ENCODE assay signal across 1 cellular context in the genomic region with DNA sequence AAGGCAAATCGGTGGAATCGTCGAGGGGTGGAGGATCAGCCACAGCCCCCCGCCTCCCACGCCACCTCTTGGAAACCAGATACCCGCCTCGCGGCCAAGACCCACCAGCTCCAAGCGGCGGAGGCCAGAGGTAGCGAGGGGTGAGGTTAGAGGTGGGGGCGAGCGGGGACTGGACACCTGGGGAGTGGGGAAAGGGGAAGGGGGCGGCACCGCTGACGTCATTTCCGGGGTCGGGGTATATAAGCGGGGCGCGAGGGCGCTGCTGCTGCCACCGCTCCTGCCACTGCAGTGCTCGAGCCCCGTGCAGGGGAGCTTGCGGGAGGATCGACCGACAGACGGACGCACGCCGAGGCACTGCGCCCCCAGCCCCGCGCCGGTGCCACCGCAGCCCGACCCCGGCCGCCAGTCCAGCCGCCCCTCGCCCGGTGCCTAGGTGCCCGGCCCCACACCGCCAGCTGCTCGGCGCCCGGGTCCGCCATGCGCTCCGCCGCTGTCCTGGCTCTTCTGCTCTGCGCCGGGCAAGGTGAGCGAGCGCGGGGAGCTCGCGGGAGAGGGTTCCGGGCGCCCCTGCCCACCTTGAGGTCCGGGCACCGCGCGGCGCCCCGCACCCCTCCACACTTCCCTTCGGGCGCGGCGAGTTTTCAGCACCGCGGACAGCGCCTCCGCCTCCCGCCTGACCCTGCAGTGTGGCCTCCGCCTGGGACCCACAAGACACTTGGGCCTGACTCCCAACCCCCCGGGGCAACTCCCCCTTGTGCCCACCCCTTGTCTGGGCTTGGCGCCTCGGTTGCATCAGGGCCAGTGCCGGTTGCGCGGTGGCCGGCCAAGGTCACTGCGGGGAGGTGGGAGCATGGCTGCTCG.
TF ChIP-seq lines count a peak whose summit lies in the region.

A gene with protein sequence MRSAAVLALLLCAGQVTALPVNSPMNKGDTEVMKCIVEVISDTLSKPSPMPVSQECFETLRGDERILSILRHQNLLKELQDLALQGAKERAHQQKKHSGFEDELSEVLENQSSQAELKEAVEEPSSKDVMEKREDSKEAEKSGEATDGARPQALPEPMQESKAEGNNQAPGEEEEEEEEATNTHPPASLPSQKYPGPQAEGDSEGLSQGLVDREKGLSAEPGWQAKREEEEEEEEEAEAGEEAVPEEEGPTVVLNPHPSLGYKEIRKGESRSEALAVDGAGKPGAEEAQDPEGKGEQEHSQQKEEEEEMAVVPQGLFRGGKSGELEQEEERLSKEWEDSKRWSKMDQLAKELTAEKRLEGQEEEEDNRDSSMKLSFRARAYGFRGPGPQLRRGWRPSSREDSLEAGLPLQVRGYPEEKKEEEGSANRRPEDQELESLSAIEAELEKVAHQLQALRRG (plus strand): TSS at position 268 of the 861 bp plus-strand sequence. CDS start 210 bp downstream, at position 478.

TF ChIP-seq in HepG2, 621 proteins besides CTCF, POLR2A, EP300 and RAD21 (continued from another document and continues in another):
- TF ChIP-seq ZBTB4 (CRISPR knock-in tag; IDR thresholded peaks at IDR 0.05; ENCODE audit: borderline replicate concordance), result no peak
- TF ChIP-seq KMT2A (CRISPR knock-in tag; IDR thresholded peaks at IDR 0.05), result 0 out of 2 replicates have a peak, but pooled peaks have one; percentile 48
- peak; percentile 64; the same call in 1 of the 2 replicates for TF ChIP-seq TBX2 (CRISPR knock-in tag; IDR thresholded peaks at IDR 0.05; ENCODE audit: borderline replicate concordance)
- TF ChIP-seq, protein P1, sequence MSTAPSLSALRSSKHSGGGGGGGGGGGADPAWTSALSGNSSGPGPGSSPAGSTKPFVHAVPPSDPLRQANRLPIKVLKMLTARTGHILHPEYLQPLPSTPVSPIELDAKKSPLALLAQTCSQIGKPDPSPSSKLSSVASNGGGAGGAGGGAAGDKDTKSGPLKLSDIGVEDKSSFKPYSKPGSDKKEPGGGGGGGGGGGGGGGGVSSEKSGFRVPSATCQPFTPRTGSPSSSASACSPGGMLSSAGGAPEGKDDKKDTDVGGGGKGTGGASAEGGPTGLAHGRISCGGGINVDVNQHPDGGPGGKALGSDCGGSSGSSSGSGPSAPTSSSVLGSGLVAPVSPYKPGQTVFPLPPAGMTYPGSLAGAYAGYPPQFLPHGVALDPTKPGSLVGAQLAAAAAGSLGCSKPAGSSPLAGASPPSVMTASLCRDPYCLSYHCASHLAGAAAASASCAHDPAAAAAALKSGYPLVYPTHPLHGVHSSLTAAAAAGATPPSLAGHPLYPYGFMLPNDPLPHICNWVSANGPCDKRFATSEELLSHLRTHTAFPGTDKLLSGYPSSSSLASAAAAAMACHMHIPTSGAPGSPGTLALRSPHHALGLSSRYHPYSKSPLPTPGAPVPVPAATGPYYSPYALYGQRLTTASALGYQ (CRISPR knock-in tag; IDR thresholded peaks at IDR 0.05), result no peak; the same call in 1 of the 2 replicates
- 0 out of 2 replicates have a peak, but pooled peaks have one; percentile 55 for TF ChIP-seq ZNF570 (CRISPR knock-in tag; IDR thresholded peaks at IDR 0.05; ENCODE audit: borderline replicate concordance)
- peak; percentile 96 for TF ChIP-seq ARNT2 (CRISPR knock-in tag; IDR thresholded peaks at IDR 0.05; ENCODE audit: low read depth)
- TF ChIP-seq ZSCAN30 (CRISPR knock-in tag; IDR thresholded peaks at IDR 0.05), result 0 out of 2 replicates have a peak, but pooled peaks have one; percentile 50
- peak; percentile 77 for TF ChIP-seq ZNF451 (CRISPR knock-in tag; IDR thresholded peaks at IDR 0.05)
- TF ChIP-seq PHF21A (CRISPR knock-in tag; IDR thresholded peaks at IDR 0.05), result no peak
- no peak for TF ChIP-seq SETDB1 (CRISPR knock-in tag; IDR thresholded peaks at IDR 0.05; ENCODE audit: borderline replicate concordance)
- peak; percentile 69; the same call in 1 of the 2 replicates for TF ChIP-seq ZNF614 (CRISPR knock-in tag; IDR thresholded peaks at IDR 0.05; ENCODE audit: borderline replicate concordance)
- no peak for TF ChIP-seq PHF8 (CRISPR knock-in tag; IDR thresholded peaks at IDR 0.05)
- no peak for TF ChIP-seq SSRP1 (CRISPR knock-in tag; IDR thresholded peaks at IDR 0.05)
- TF ChIP-seq KLF16 (CRISPR knock-in tag; IDR thresholded peaks at IDR 0.05), result peak in 1 of 2 experiments; percentile 95; a peak in 2 of 4 replicates
- TF ChIP-seq FOSL1 (CRISPR knock-in tag; IDR thresholded peaks at IDR 0.05; ENCODE audit: borderline replicate concordance), result no peak; the same call in 1 of the 2 replicates
- no peak for TF ChIP-seq NFIB (CRISPR knock-in tag; IDR thresholded peaks at IDR 0.05; ENCODE audit: borderline replicate concordance)
- TF ChIP-seq, protein P2, sequence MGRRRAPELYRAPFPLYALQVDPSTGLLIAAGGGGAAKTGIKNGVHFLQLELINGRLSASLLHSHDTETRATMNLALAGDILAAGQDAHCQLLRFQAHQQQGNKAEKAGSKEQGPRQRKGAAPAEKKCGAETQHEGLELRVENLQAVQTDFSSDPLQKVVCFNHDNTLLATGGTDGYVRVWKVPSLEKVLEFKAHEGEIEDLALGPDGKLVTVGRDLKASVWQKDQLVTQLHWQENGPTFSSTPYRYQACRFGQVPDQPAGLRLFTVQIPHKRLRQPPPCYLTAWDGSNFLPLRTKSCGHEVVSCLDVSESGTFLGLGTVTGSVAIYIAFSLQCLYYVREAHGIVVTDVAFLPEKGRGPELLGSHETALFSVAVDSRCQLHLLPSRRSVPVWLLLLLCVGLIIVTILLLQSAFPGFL (CRISPR knock-in tag; IDR thresholded peaks at IDR 0.05), result 0 out of 2 replicates have a peak, but pooled peaks have one; percentile 85
- TF ChIP-seq ZNF18 (CRISPR knock-in tag; IDR thresholded peaks at IDR 0.05; ENCODE audit: insufficient replicate concordance), result peak; percentile 64
- TF ChIP-seq, protein P3, sequence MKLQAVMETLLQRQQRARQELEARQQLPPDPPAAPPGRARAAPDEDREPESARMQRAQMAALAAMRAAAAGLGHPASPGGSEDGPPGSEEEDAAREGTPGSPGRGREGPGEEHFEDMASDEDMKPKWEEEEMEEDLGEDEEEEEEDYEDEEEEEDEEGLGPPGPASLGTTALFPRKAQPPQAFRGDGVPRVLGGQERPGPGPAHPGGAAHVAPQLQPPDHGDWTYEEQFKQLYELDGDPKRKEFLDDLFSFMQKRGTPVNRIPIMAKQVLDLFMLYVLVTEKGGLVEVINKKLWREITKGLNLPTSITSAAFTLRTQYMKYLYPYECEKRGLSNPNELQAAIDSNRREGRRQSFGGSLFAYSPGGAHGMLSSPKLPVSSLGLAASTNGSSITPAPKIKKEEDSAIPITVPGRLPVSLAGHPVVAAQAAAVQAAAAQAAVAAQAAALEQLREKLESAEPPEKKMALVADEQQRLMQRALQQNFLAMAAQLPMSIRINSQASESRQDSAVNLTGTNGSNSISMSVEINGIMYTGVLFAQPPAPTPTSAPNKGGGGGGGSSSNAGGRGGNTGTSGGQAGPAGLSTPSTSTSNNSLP (IDR thresholded peaks at IDR 0.05; ENCODE audit: low read depth, low read length), result no peak
- TF ChIP-seq ZNF777 (CRISPR knock-in tag; IDR thresholded peaks at IDR 0.05), result peak; percentile 82
- TF ChIP-seq ZNF530 (CRISPR knock-in tag; IDR thresholded peaks at IDR 0.05; ENCODE audit: low read depth), result no peak
- no peak for TF ChIP-seq NR2F6 (IDR thresholded peaks at IDR 0.05)
- TF ChIP-seq NR2F6 (CRISPR knock-in tag; IDR thresholded peaks at IDR 0.05), result peak; percentile 71
- TF ChIP-seq BRD4 (CRISPR knock-in tag; IDR thresholded peaks at IDR 0.05), result no peak
- TF ChIP-seq PITX1 (CRISPR knock-in tag; IDR thresholded peaks at IDR 0.05), result peak; percentile 84
- 0 out of 2 replicates have a peak, but pooled peaks have one; percentile 31 for TF ChIP-seq ETV5 (CRISPR knock-in tag; IDR thresholded peaks at IDR 0.05; ENCODE audit: borderline replicate concordance)
- TF ChIP-seq ZNF468 (CRISPR knock-in tag; IDR thresholded peaks at IDR 0.05), result no peak
- TF ChIP-seq AKNA (CRISPR knock-in tag; IDR thresholded peaks at IDR 0.05; ENCODE audit: borderline replicate concordance), result peak; percentile 94
- TF ChIP-seq KAT7 (CRISPR knock-in tag; IDR thresholded peaks at IDR 0.05; ENCODE audit: borderline replicate concordance), result no peak
- TF ChIP-seq ZKSCAN1 (IDR thresholded peaks at IDR 0.05; ENCODE audit: low read length), result no peak
- no peak for TF ChIP-seq ZNF432 (CRISPR knock-in tag; IDR thresholded peaks at IDR 0.05; ENCODE audit: borderline replicate concordance)
- no peak for TF ChIP-seq AGO2 (optimal IDR thresholded peaks at IDR 0.05; ENCODE audit: low read depth, low read length)
- TF ChIP-seq ZNF703 (CRISPR knock-in tag; IDR thresholded peaks at IDR 0.05; ENCODE audit: borderline replicate concordance), result no peak
- peak; percentile 85; the same call in 1 of the 2 replicates for TF ChIP-seq IRX3 (CRISPR knock-in tag; IDR thresholded peaks at IDR 0.05; ENCODE audit: borderline replicate concordance, low read depth)
- TF ChIP-seq KLF12 (CRISPR knock-in tag; IDR thresholded peaks at IDR 0.05; ENCODE audit: borderline replicate concordance), result peak; percentile 86
- peak; percentile 72; the same call in 1 of the 2 replicates for TF ChIP-seq TOPORS (CRISPR knock-in tag; IDR thresholded peaks at IDR 0.05)
